Comparison of ENCODE assay signal across 10 cellular contexts in the genomic region with DNA sequence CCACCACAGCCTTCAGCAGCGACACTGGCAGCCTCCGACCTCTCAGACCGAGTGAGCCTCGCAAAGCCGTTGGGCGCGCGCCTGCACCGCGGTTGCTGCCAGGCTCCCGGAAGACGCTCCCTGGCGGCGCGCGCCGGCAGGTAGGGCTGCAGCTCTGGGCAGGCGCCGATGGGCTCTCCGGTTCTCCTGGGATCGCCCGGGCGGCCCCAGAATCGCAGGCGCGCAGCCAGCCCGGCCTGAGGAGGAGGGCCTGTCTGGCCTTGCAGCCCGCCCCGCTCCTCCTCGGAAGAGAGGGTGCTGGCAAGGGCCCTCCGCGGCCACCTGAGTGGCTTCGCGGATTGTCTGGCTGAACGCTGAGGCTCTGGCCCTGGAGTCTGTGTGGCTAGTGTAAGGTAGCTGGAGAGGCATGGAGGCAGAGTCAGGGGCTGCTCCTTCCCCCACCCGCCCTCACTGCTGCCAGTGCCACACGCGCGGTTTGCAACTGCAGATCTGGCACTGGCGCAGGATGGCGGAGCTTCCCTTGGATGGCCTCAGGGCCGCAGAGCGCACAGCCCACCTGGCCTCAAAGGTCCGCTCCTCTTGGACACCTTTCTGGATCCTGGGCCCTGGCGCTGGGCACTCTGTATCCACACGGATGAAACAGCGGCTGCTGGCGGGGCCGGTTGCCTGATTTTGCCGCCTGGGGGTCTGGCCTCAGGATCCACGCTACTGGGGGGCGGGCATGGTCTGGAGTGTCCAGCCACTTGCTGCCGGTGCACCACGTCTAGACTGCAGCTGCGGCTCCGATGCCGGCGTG. TPM values are rescaled to one million over a fixed set of nuclear protein-coding genes. Genes with fewer than 3 reads are reported as not detected.
DNase-seq lines count a peak whose midpoint lies in the region; ATAC-seq and TF ChIP-seq lines count a peak whose summit lies in the region.
"Not testable (repeated sequence)": the region's sequence is repeated elsewhere in the genome, so short reads cannot be mapped to it uniquely, and the experiment has no call there.
"Had no signal": no experiment of that assay in that cellular context is flagged by ENCODE, and none has a peak within 500 bp of the region (broad histone marks: within the 10 kb centered on the region; RNA-seq: fewer than 3 reads in every experiment).

No MANE protein-coding gene starts in this region.

- DNase-seq in GM03348 (ENCODE audit: low spot score) (peak; percentile 1), NCI-H2227 (lab: John Stamatoyannopoulos, UW; ENCODE audit: unreplicated experiment) (peak; percentile 28), left kidney (ENCODE audit: low read depth, low spot score) (peak; percentile 80), prostate gland (ENCODE audit: low spot score) (peak; percentile 57)
- DNase-seq in activated naive CD8-positive, alpha-beta T cell treated with anti-CD3 and anti-CD28 coated beads, Interleukin-2, amount 10 ng/mL, durations not matched to agents 7 days and 5 days = peak; percentile 60
- not testable (repeated sequence) for DNase-seq in esophagus squamous epithelium (lab: John Stamatoyannopoulos, UW)

- H3K36me3 Mint-ChIP-seq in activated naive CD8-positive, alpha-beta T cell treated with anti-CD3 and anti-CD28 coated beads, Interleukin-2, amount 10 ng/mL, durations not matched to agents 7 days and 5 days = not testable (repeated sequence)

- not testable (repeated sequence) for H3K36me3 ChIP-seq in esophagus squamous epithelium, prostate gland

- peaks cover 0 to 26% (median 8%) of the 10 kb centered on the region in 3 donors for H3K4me1 ChIP-seq in esophagus squamous epithelium
- H3K4me1 ChIP-seq in prostate gland (replicated peaks) = not testable (repeated sequence)

- POLR2A ChIA-PET in activated naive CD8-positive, alpha-beta T cell treated with anti-CD3 and anti-CD28 coated beads, Interleukin-2, amount 10 ng/mL, durations not matched to agents 7 days and 5 days (lab: Charles Lee) = not testable (repeated sequence)

- peaks cover 0 to 71% (median 2%) of the 10 kb centered on the region in 4 donors for H3K27me3 ChIP-seq in esophagus squamous epithelium
- not testable (repeated sequence) for H3K27me3 ChIP-seq in prostate gland (replicated peaks; ENCODE audit: insufficient read depth)

- H3K9me3 ChIP-seq in esophagus squamous epithelium, prostate gland: not testable (repeated sequence)

- WGBS in esophagus squamous epithelium, 2 donors = no CpG with 5 or more reads among the region's 58 CpGs
- 5% methylated on average over 34 of the region's 58 CpGs for WGBS in prostate gland

- TF ChIP-seq CTCF in VCaP (conservative IDR thresholded peaks at IDR 0.05) = peak; percentile 36
- not testable (repeated sequence) for TF ChIP-seq CTCF in esophagus squamous epithelium (IDR thresholded peaks at IDR 0.05); prostate gland (IDR thresholded peaks at IDR 0.05)

- intact Hi-C loops in esophagus squamous epithelium (cut with DNase I); prostate gland (cut with DNase I): not testable (repeated sequence)

- not testable (repeated sequence) for H3K4me1 Mint-ChIP-seq in activated naive CD8-positive, alpha-beta T cell treated with anti-CD3 and anti-CD28 coated beads, Interleukin-2, amount 10 ng/mL, durations not matched to agents 7 days and 5 days

- ATAC-seq in activated naive CD8-positive, alpha-beta T cell treated with anti-CD3 and anti-CD28 coated beads, Interleukin-2, amount 10 ng/mL, durations not matched to agents 7 days and 5 days (ENCODE audit: low read depth) = not testable (repeated sequence)

- H3K27ac Mint-ChIP-seq in activated naive CD8-positive, alpha-beta T cell treated with anti-CD3 and anti-CD28 coated beads, Interleukin-2, amount 10 ng/mL, durations not matched to agents 7 days and 5 days = not testable (repeated sequence)

- H3K4me3 Mint-ChIP-seq in activated naive CD8-positive, alpha-beta T cell treated with anti-CD3 and anti-CD28 coated beads, Interleukin-2, amount 10 ng/mL, durations not matched to agents 7 days and 5 days = peak overlapping the region; percentile 77

- peaks cover 43% of the 10 kb centered on the region for H3K27me3 Mint-ChIP-seq in activated naive CD8-positive, alpha-beta T cell treated with anti-CD3 and anti-CD28 coated beads, Interleukin-2, amount 10 ng/mL, durations not matched to agents 7 days and 5 days

- not testable (repeated sequence) for H3K9me3 Mint-ChIP-seq in activated naive CD8-positive, alpha-beta T cell treated with anti-CD3 and anti-CD28 coated beads, Interleukin-2, amount 10 ng/mL, durations not matched to agents 7 days and 5 days

- not testable (repeated sequence) for TF ChIP-seq POLR2A in esophagus squamous epithelium (IDR thresholded peaks at IDR 0.05); prostate gland (IDR thresholded peaks at IDR 0.05)

- H3K4me3 ChIP-seq in esophagus squamous epithelium (peak overlapping the region; percentile 18 to 54 (median 38)), prostate gland (peak overlapping the region; percentile 29 to 33)

- peak overlapping the region; percentile 38 for H3K27ac ChIP-seq in VCaP
- H3K27ac ChIP-seq in esophagus squamous epithelium, prostate gland: not testable (repeated sequence)

RNA-seq across cellular contexts. Expression of a gene that starts 13.7 kb away (rescaled TPM):
- not detected for total RNA-seq in activated naive CD8-positive, alpha-beta T cell treated with anti-CD3 and anti-CD28 coated beads, Interleukin-2, amount 10 ng/mL, durations not matched to agents 7 days and 5 days
- total RNA-seq in esophagus squamous epithelium = not detected
- total RNA-seq in prostate gland = 1 to 10 TPM in 1 of 2 donors, under 1 TPM in 1; 0.09 to 1.6 TPM
- total RNA-seq: H1, HT1080, SK-MEL-5 had no signal
